Comparison of ENCODE assay signal across 8 cellular contexts in the genomic region with DNA sequence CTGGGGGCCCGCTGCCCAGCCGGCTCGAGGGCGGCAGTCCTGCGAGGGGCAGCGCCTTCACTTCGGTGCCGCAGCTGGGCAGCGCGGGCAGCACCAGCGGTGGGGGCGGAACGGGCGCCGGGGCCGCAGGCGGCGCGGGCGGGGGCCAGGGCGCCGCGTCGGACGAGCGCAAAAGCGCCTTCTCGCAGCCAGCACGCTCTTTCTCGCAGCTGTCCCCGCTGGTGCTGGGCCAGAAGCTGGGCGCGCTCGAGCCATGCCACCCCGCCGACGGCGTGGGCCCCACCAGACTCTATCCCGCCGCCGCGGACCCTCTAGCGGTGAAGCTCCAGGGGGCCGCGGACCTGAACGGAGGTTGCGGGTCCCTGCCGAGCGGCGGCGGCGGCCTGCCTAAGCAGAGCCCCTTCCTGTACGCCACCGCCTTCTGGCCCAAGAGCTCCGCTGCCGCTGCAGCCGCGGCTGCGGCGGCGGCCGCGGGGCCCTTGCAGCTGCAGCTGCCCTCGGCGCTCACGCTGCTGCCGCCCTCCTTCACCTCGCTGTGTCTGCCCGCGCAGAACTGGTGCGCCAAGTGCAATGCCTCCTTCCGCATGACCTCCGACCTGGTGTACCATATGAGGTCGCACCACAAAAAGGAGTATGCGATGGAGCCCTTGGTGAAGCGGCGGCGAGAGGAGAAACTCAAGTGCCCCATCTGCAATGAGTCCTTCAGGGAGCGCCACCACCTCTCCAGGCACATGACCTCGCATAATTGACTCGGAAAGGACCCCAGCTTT. TPM values are rescaled to one million over a fixed set of nuclear protein-coding genes. Genes with fewer than 3 reads are reported as not detected.
A peak's percentile ranks its signal among the peaks of the same experiment; 100 is the strongest.
DNase-seq lines count a peak whose midpoint lies in the region; ATAC-seq lines count a peak whose summit lies in the region.

No MANE protein-coding gene starts in this region.

- H3K4me1 ChIP-seq in mucosa of rectum (ENCODE audit: control insufficient read depth in 2 of 2, insufficient read depth in 2 of 2, low read length in 2 of 2): peaks cover 2 to 8% of the 10 kb centered on the region in 2 donors

- H3K36me3 ChIP-seq in mucosa of rectum (ENCODE audit: control insufficient read depth in 2 of 2, insufficient read depth in 2 of 2, low read length in 2 of 2): no peaks in the 10 kb centered on the region

- peak overlapping the region; percentile 66 to 72 for H3K4me3 ChIP-seq in mucosa of rectum (ENCODE audit: low read length in 2 of 2)

- H3K27me3 ChIP-seq in mucosa of rectum (ENCODE audit: control insufficient read depth in 2 of 2, insufficient read depth in 2 of 2, low read length in 2 of 2): peaks cover 26 to 35% of the 10 kb centered on the region in 2 donors

- DNase-seq in D341Med (ENCODE audit: low spot score) (peak; percentile 76), HT-29 (ENCODE audit: low spot score) (peak; percentile 48), ureter (ENCODE audit: low spot score) (peak; percentile 51), medulla oblongata (ENCODE audit: extremely low spot score) (no peak)
- DNase-seq in activated CD4-positive, CD25-positive, alpha-beta regulatory T cell treated with anti-CD3 and anti-CD28 coated beads, Interleukin-2, amount 50 U/mL, for 72 hours: peak; percentile 63
- DNase-seq in effector CD4-positive, alpha-beta T cell: peak; percentile 44

- no peaks in the 10 kb centered on the region for H3K9me3 ChIP-seq in mucosa of rectum (ENCODE audit: control insufficient read depth in 2 of 2, low read length in 2 of 2)

- H3K9ac ChIP-seq in mucosa of rectum (ENCODE audit: low read depth in 1 of 2, low read length in 2 of 2): peak overlapping the region in 1 of 2 donors; percentile 66

- ATAC-seq in GM21381 (IDR thresholded peaks at IDR 0.05; ENCODE audit: unreplicated experiment): peak; percentile 59

- H3K27ac ChIP-seq in mucosa of rectum (ENCODE audit: low read depth in 2 of 2, low read length in 2 of 2): peak overlapping the region; percentile 56 to 65

RNA-seq across cellular contexts. Expression of a gene that starts 5.7 kb away (rescaled TPM):
- total RNA-seq in HT-29 (2014; rRNA removed; shearing (Covaris generic)): 5.7 and 7.0 TPM in 2 replicates
- total RNA-seq in ureter: 8.3 TPM
